1 cellular context compared by ENCODE assay signal in genomic region chr1:33164120-33164519, GRCh38.
TF ChIP-seq lines count a peak whose summit lies in the region.

No MANE protein-coding gene starts in this region.

TF ChIP-seq in K562, 482 proteins besides CTCF, POLR2A, EP300 and RAD21 (continued from another document):
- TF ChIP-seq CHAMP1 (IDR thresholded peaks at IDR 0.05) (no peak), MCM3 (IDR thresholded peaks at IDR 0.05) (no peak), ZNF384 (IDR thresholded peaks at IDR 0.05; ENCODE audit: low read depth, low read length) (no peak), ERF (CRISPR knock-in tag; IDR thresholded peaks at IDR 0.05) (no peak), BCL6 (CRISPR knock-in tag; IDR thresholded peaks at IDR 0.05) (no peak), ZKSCAN3 (CRISPR knock-in tag; IDR thresholded peaks at IDR 0.05) (no peak), KDM4B (IDR thresholded peaks at IDR 0.05; ENCODE audit: borderline replicate concordance in 2 of 2, low read depth in 1 of 2) (no peak)
